Comparison of ENCODE assay signal across 17 cellular contexts in the genomic region with DNA sequence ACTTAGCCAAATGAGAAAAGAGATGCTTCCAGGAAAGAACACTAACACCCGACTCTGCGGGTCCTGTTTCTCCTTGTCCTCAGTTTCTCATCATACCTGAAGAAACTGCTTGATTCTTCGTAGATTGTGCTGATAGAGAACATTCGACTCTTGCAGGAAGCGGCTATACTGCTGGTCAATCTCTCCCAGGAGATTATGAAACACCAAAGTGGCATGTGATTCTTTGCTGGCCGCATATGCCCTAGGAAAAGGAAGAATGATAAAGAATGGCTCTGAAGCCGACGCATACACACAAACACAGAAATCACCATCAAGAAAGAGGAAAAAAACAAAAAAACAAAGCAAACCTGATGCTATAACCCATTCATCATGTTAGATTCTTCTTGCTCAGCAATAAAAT. TPM values are rescaled to one million over a fixed set of nuclear protein-coding genes. Genes with fewer than 3 reads are reported as not detected.
DNase-seq lines count a peak whose midpoint lies in the region; ATAC-seq and TF ChIP-seq lines count a peak whose summit lies in the region.
"Had no signal": no experiment of that assay in that cellular context is flagged by ENCODE, and none has a peak within 500 bp of the region (broad histone marks: within the 10 kb centered on the region; RNA-seq: fewer than 3 reads in every experiment).

No MANE protein-coding gene starts in this region.

- H3K27ac ChIP-seq in left ventricle myocardium inferior (replicated peaks): peak overlapping the region; percentile 23
- H3K27ac ChIP-seq in heart right ventricle: peak overlapping the region in 3 of 10 donors; percentile 10 to 67 (median 46)
- H3K27ac ChIP-seq in body of pancreas: peak overlapping the region in 3 of 4 donors; percentile 48 to 83 (median 55)
- H3K27ac ChIP-seq in osteoblast (ENCODE audit: low read depth, low read length): peak overlapping the region; percentile 20
- peak overlapping the region in 1 of 4 donors; percentile 28 for H3K27ac ChIP-seq in tibial nerve

- TF ChIP-seq CTCF in left ventricle myocardium inferior (IDR thresholded peaks at IDR 0.05; ENCODE audit: borderline replicate concordance): no peak
- no peak for TF ChIP-seq CTCF in heart right ventricle (IDR thresholded peaks at IDR 0.05)
- TF ChIP-seq CTCF in body of pancreas (IDR thresholded peaks at IDR 0.05): no peak
- no peak for TF ChIP-seq CTCF in osteoblast (IDR thresholded peaks at IDR 0.05; ENCODE audit: extremely low read depth, low read depth, low read length)
- no peak for TF ChIP-seq CTCF in tibial nerve (IDR thresholded peaks at IDR 0.05)

- intact Hi-C loops in left ventricle myocardium inferior (cut with micrococcal nuclease): no loop called here
- intact Hi-C loops in heart right ventricle (cut with DNase I): loop anchor here in 2 of 10 donors (5.0 kb wide), 1 partner anchor 41 kb away; a partner anchor contains a TSS
- intact Hi-C loops in body of pancreas (cut with DNase I): no loop called here

- H3K4me2 ChIP-seq in osteoblast (ENCODE audit: insufficient read depth, low read length): no peak overlapping the region
- H3K4me2 ChIP-seq: smooth muscle cell had no signal

- no peak for TF ChIP-seq EP300 in tibial nerve (IDR thresholded peaks at IDR 0.05)

- H3K79me2 ChIP-seq in osteoblast (ENCODE audit: insufficient read depth, low read length): peaks cover 58% of the 10 kb centered on the region

- no peak for DNase-seq in left ventricle myocardium inferior
- DNase-seq in heart right ventricle: no peak
- DNase-seq in body of pancreas: no peak
- no peak for DNase-seq in osteoblast (ENCODE audit: insufficient read length, low spot score, missing footprints)
- no peak for DNase-seq in germinal center (ENCODE audit: low spot score)
- no peak for DNase-seq in tibial nerve (ENCODE audit: low spot score in 2 of 2)
- DNase-seq: activated naive CD8-positive, alpha-beta T cell treated with anti-CD3 and anti-CD28 coated beads, Interleukin-2, amount 50 U/mL, for 24 hours; CD4-positive, CD25-positive, alpha-beta regulatory T cell; cortex of kidney; left colon; NCI-H1694 treated with DMSO at 0.1 percent for 48 hours; NCI-H82; stimulated activated naive CD4-positive, alpha-beta T cell had no signal

- H3K4me1 ChIP-seq in left ventricle myocardium inferior (peaks cover 66% of the 10 kb centered on the region), heart right ventricle (peaks cover 9 to 59% (median 43%) of the 10 kb centered on the region in 9 donors), body of pancreas (peaks cover 53% of the 10 kb centered on the region), osteoblast (ENCODE audit: insufficient read depth, low read length) (peaks cover 26% of the 10 kb centered on the region), tibial nerve (peaks cover 0 to 47% (median 9%) of the 10 kb centered on the region in 4 donors)

- no peaks in the 10 kb centered on the region for H3K27me3 ChIP-seq in left ventricle myocardium inferior (ENCODE audit: low read depth)
- no peaks in the 10 kb centered on the region for H3K27me3 ChIP-seq in heart right ventricle
- H3K27me3 ChIP-seq in body of pancreas: no peaks in the 10 kb centered on the region
- no peaks in the 10 kb centered on the region for H3K27me3 ChIP-seq in osteoblast (ENCODE audit: insufficient read depth, low read length)
- H3K27me3 ChIP-seq in tibial nerve: no peaks in the 10 kb centered on the region
- H3K27me3 ChIP-seq: thyroid gland had no signal

- peaks cover 52% of the 10 kb centered on the region for H3K36me3 ChIP-seq in left ventricle myocardium inferior
- peaks cover 0 to 79% (median 46%) of the 10 kb centered on the region in 9 donors for H3K36me3 ChIP-seq in heart right ventricle
- peaks cover 14 to 15% of the 10 kb centered on the region in 2 donors for H3K36me3 ChIP-seq in body of pancreas (replicated peaks in 1 of 2; ENCODE audit: insufficient read depth in 1 of 2, low read depth in 2 of 2)
- H3K36me3 ChIP-seq in osteoblast (ENCODE audit: insufficient read depth, low read length): peaks cover 56% of the 10 kb centered on the region
- peaks cover 0 to 53% (median 3%) of the 10 kb centered on the region in 3 donors for H3K36me3 ChIP-seq in tibial nerve

- WGBS in heart right ventricle, 2 donors: 89 to 91% methylated on average over 8 of the region's 8 CpGs
- WGBS in body of pancreas, 2 donors: 50 to 53% methylated on average over 8 of the region's 8 CpGs
- 86 to 90% methylated on average over 8 of the region's 8 CpGs for WGBS in tibial nerve, 2 donors

- H4K20me1 ChIP-seq in osteoblast (ENCODE audit: insufficient read depth, low read length): peaks cover 47% of the 10 kb centered on the region

- H3K9me3 ChIP-seq in left ventricle myocardium inferior (replicated peaks) (no peaks in the 10 kb centered on the region), heart right ventricle (no peaks in the 10 kb centered on the region), body of pancreas (no peaks in the 10 kb centered on the region), osteoblast (ENCODE audit: low read depth, low read length) (no peaks in the 10 kb centered on the region), tibial nerve (no peaks in the 10 kb centered on the region)
- H3K9me3 ChIP-seq: thyroid gland had no signal

- TF ChIP-seq POLR2A in body of pancreas (IDR thresholded peaks at IDR 0.05) (no peak), tibial nerve (IDR thresholded peaks at IDR 0.05) (no peak)

- H3K4me3 ChIP-seq in left ventricle myocardium inferior (no peak overlapping the region), heart right ventricle (no peak overlapping the region), body of pancreas (no peak overlapping the region), osteoblast (ENCODE audit: insufficient read depth, low read length) (no peak overlapping the region), tibial nerve (no peak overlapping the region)
- H3K4me3 ChIP-seq: smooth muscle cell, thyroid gland had no signal

- H2AFZ ChIP-seq in osteoblast (ENCODE audit: low read length): no peak overlapping the region

- ATAC-seq in heart right ventricle (no peak), body of pancreas (no peak), HG02852 (IDR thresholded peaks at IDR 0.05; ENCODE audit: unreplicated experiment) (no peak)
- ATAC-seq: activated CD4-positive, CD25-positive, alpha-beta regulatory T cell treated with anti-CD3 and anti-CD28 coated beads, Interleukin-2, amount 50 U/mL, for 24 hours; activated naive CD8-positive, alpha-beta T cell treated with anti-CD3 and anti-CD28 coated beads, Interleukin-2, amount 50 U/mL, for 24 hours; left colon had no signal

RNA-seq across cellular contexts. Expression of a gene that starts 41.8 kb away (rescaled TPM):
- 116 TPM for total RNA-seq in left ventricle myocardium inferior
- total RNA-seq in heart right ventricle: 100 to 1,000 TPM in 8 of 10 donors, 10 to 100 TPM in 2; 87.2 to 398 (median 115) TPM
- polyA plus RNA-seq in heart right ventricle: 10 to 100 TPM; 33.9 to 61.7 TPM
- total RNA-seq in body of pancreas: 10 to 100 TPM; 79.4 to 99.5 TPM
- 197 and 206 TPM in 2 replicates for total RNA-seq in osteoblast
- 100 to 1,000 TPM; 133 to 322 (median 188) TPM for total RNA-seq in tibial nerve

RNA-seq across cellular contexts. Expression of a gene that starts 58.2 kb away (rescaled TPM):
- total RNA-seq in left ventricle myocardium inferior (16.7 TPM), heart right ventricle (10 to 100 TPM; 13.4 to 28.5 (median 16.1) TPM), body of pancreas (10 to 100 TPM; 25.2 to 52.1 TPM), osteoblast (35.5 and 38.6 TPM in 2 replicates), tibial nerve (100 to 1,000 TPM in 3 of 4 donors, 10 to 100 TPM in 1; 95.2 to 150 (median 127) TPM)
- polyA plus RNA-seq in heart right ventricle: 10 to 100 TPM in 1 of 2 donors, 1 to 10 TPM in 1; 8.2 to 11.9 TPM
